Comparison of ENCODE assay signal across 21 cellular contexts in genomic region chr5:134536876-134537275, GRCh38. TPM values are rescaled to one million over a fixed set of nuclear protein-coding genes. Genes with fewer than 3 reads are reported as not detected.
A peak's percentile ranks its signal among the peaks of the same experiment; 100 is the strongest.
DNase-seq lines count a peak whose midpoint lies in the region; ATAC-seq, FAIRE-seq and TF ChIP-seq lines count a peak whose summit lies in the region.
"Had no signal": no experiment of that assay in that cellular context is flagged by ENCODE, and none has a peak within 500 bp of the region (broad histone marks: within the 10 kb centered on the region; RNA-seq: fewer than 3 reads in every experiment).

No MANE protein-coding gene starts in this region.

- H2BK5ac ChIP-seq in H1 (ENCODE audit: low read depth, low read length): peak overlapping the region; percentile 15

- H3K79me1 ChIP-seq in H1 (ENCODE audit: low read depth, low read length): peaks cover 34% of the 10 kb centered on the region

- H4K8ac ChIP-seq in H1 (ENCODE audit: extremely low read depth, insufficient read depth, low read length): no peak overlapping the region

- DNase-seq in activated naive CD4-positive, alpha-beta T cell treated with anti-CD3 and anti-CD28 coated beads, Interleukin-2, amount 50 U/mL, for 72 hours (ENCODE audit: low spot score in 2 of 2): no peak
- DNase-seq in activated naive CD4-positive, alpha-beta T cell treated with Interleukin-2 at 50 U/mL for 16 hours: no peak
- DNase-seq in T-helper 2 cell treated with Interferon-gamma antibody and Interleukin-4, amounts not matched to agents 5 μg/mL and 100 μg/mL, for 36 hours (ENCODE audit: low spot score): no peak
- DNase-seq in H1 (ENCODE audit: low read depth in 1 of 2, low spot score in 2 of 2) (no peak), osteocyte (ENCODE audit: extremely low spot score, unreplicated experiment) (no peak), prostate gland (ENCODE audit: low spot score) (no peak), adrenal gland (no peak), esophagus muscularis mucosa (ENCODE audit: extremely low spot score) (no peak)
- DNase-seq: activated CD4-positive, alpha-beta T cell treated with anti-CD3 and anti-CD28 coated beads for 1 hour; esophagus squamous epithelium; head of caudate nucleus; NCI-H146; NCI-H446; retina; SIG-M5; substantia nigra; T-helper 9 cell had no signal

- WGBS in H1 (ENCODE audit: extremely low coverage in 1 of 2, insufficient coverage in 1 of 2, insufficient read length in 1 of 2, insufficient replicate concordance in 2 of 2, low coverage in 1 of 2, low lambda C conversion rate in 2 of 2, missing lambda C conversion rate in 1 of 2), 2 experiments: 56% methylated on average over 1 of the region's 1 CpG; no CpG with 5 or more reads in 1 of the 2 experiments
- whole genome bisulfite sequencing in prostate gland: 39% methylated on average over 1 of the region's 1 CpG
- 40 to 91% (median 83%) methylated on average over 1 of the region's 1 CpG for WGBS in adrenal gland, 4 donors
- WGBS in esophagus muscularis mucosa: 54% methylated on average over 1 of the region's 1 CpG

- peaks cover 5 to 61% of the 10 kb centered on the region in 2 experiments; a peak in 3 of 4 replicates for H3K79me2 ChIP-seq in H1 (ENCODE audit: control insufficient read depth in 1 of 2, insufficient read depth in 2 of 2, low read length in 2 of 2)

- no peak overlapping the region for H4K5ac ChIP-seq in H1 (ENCODE audit: insufficient read length, low read depth, low read length)

- H3K56ac ChIP-seq in H1 (replicated peaks; ENCODE audit: insufficient read length, low read depth, low read length): no peak overlapping the region

- POLR2A ChIA-PET in H1 (lab: Charles Lee; ENCODE audit: partially characterized antibody): interaction anchor here (1.4 to 2.7 kb wide), 2 partner anchors 9 to 13 kb away, joined by 5 to 13 read pairs; no protein-coding TSS in a partner anchor

- no peaks in the 10 kb centered on the region for H3K36me3 Mint-ChIP-seq in activated naive CD4-positive, alpha-beta T cell treated with anti-CD3 and anti-CD28 coated beads, Interleukin-2, amount 50 U/mL, for 72 hours
- peaks cover 27% of the 10 kb centered on the region for H3K36me3 Mint-ChIP-seq in T-helper 2 cell treated with Interferon-gamma antibody and Interleukin-4, amounts not matched to agents 5 μg/mL and 100 μg/mL, for 36 hours (ENCODE audit: low read depth)
- peaks cover 23% of the 10 kb centered on the region for H3K36me3 Mint-ChIP-seq in osteocyte (ENCODE audit: unreplicated experiment)

- no peak overlapping the region for H3K23ac ChIP-seq in H1 (ENCODE audit: insufficient read length)

- no peak for TF ChIP-seq CTCF in H1 (IDR thresholded peaks at IDR 0.05; ENCODE audit: control extremely low read depth in 1 of 3, insufficient read depth in 1 of 3, low read depth in 1 of 3, low read length in 3 of 3)
- no peak for TF ChIP-seq CTCF in osteocyte (IDR thresholded peaks at IDR 0.05)
- TF ChIP-seq CTCF in prostate gland (IDR thresholded peaks at IDR 0.05): no peak
- TF ChIP-seq CTCF in adrenal gland (IDR thresholded peaks at IDR 0.05): no peak
- TF ChIP-seq CTCF in esophagus muscularis mucosa (IDR thresholded peaks at IDR 0.05): no peak

- H2BK12ac ChIP-seq in H1 (ENCODE audit: low read depth, low read length): no peak overlapping the region

- TF ChIP-seq RAD21 in H1 (IDR thresholded peaks at IDR 0.05 in 1 of 2, conservative IDR thresholded peaks at IDR 0.05 in 1 of 2; ENCODE audit: low read depth in 2 of 2, low read length in 2 of 2): no peak

- H3K27me3 ChIP-seq in H1 (replicated peaks in 1 of 4; ENCODE audit: control insufficient read depth in 3 of 4, extremely low read depth in 1 of 4, insufficient read depth in 3 of 4, low read length in 3 of 4) (no peaks in the 10 kb centered on the region), prostate gland (replicated peaks; ENCODE audit: insufficient read depth) (no peaks in the 10 kb centered on the region), adrenal gland (no peaks in the 10 kb centered on the region), esophagus muscularis mucosa (no peaks in the 10 kb centered on the region)
- H3K27me3 ChIP-seq: breast epithelium, esophagus squamous epithelium had no signal

- peak in 1 of 2 donors; percentile 48 for ATAC-seq in activated naive CD4-positive, alpha-beta T cell treated with anti-CD3 and anti-CD28 coated beads, Interleukin-2, amount 50 U/mL, for 72 hours

- H3K14ac ChIP-seq in H1 (ENCODE audit: insufficient read length): no peak overlapping the region

- CTCF ChIA-PET in H1 (lab: Charles Lee; ENCODE audit: partially characterized antibody): interaction anchor here (1.0 to 2.1 kb wide), 7 partner anchors 8 to 126 kb away, joined by 3 to 6 read pairs (median 4); partner anchors contain the start of gene CDKN2AIPNL

- intact Hi-C loops in prostate gland (cut with DNase I) (loop anchor here (10.0 kb wide), 1 partner anchor 232 kb away; no protein-coding TSS in a partner anchor), adrenal gland (cut with DNase I) (no loop called here), esophagus muscularis mucosa (cut with DNase I) (no loop called here)

- H3K27ac Mint-ChIP-seq in activated naive CD4-positive, alpha-beta T cell treated with anti-CD3 and anti-CD28 coated beads, Interleukin-2, amount 50 U/mL, for 72 hours: peak overlapping the region; percentile 67 to 87
- H3K27ac Mint-ChIP-seq in T-helper 2 cell treated with Interferon-gamma antibody and Interleukin-4, amounts not matched to agents 5 μg/mL and 100 μg/mL, for 36 hours: peak overlapping the region; percentile 75
- no peak overlapping the region for H3K27ac Mint-ChIP-seq in osteocyte (ENCODE audit: unreplicated experiment)

- H3K27ac ChIP-seq in H1 (ENCODE audit: low read depth, low read length): no peak overlapping the region
- H3K27ac ChIP-seq in prostate gland: no peak overlapping the region
- H3K27ac ChIP-seq in adrenal gland: peak overlapping the region in 2 of 5 donors; percentile 6 to 52
- peak overlapping the region in 1 of 4 donors; percentile 13 for H3K27ac ChIP-seq in esophagus muscularis mucosa (replicated peaks in 1 of 4)
- H3K27ac ChIP-seq: breast epithelium had no signal

- no peaks in the 10 kb centered on the region for H3K9me3 Mint-ChIP-seq in activated naive CD4-positive, alpha-beta T cell treated with anti-CD3 and anti-CD28 coated beads, Interleukin-2, amount 50 U/mL, for 72 hours
- H3K9me3 Mint-ChIP-seq in T-helper 2 cell treated with Interferon-gamma antibody and Interleukin-4, amounts not matched to agents 5 μg/mL and 100 μg/mL, for 36 hours: no peaks in the 10 kb centered on the region
- H3K9me3 Mint-ChIP-seq in osteocyte (ENCODE audit: unreplicated experiment): no peaks in the 10 kb centered on the region
- H3K9me3 Mint-ChIP-seq: neural crest cell had no signal

- no peaks in the 10 kb centered on the region for H3K23me2 ChIP-seq in H1 (ENCODE audit: low read depth, low read length)

- H4K91ac ChIP-seq in H1 (replicated peaks; ENCODE audit: insufficient read length, low read length): no peak overlapping the region

- H3K4me2 ChIP-seq in H1 (ENCODE audit: insufficient read depth in 1 of 2, low read depth in 2 of 2, low read length in 2 of 2): no peak overlapping the region

- H3K36me3 ChIP-seq in H1 (ENCODE audit: control insufficient read depth in 2 of 4, insufficient read depth in 4 of 4, low read length in 3 of 4): peaks cover 4 to 43% (median 10%) of the 10 kb centered on the region in 4 experiments; a peak in 6 of 8 replicates
- peaks cover 7 to 21% of the 10 kb centered on the region in 2 donors for H3K36me3 ChIP-seq in prostate gland
- peaks cover 0 to 56% of the 10 kb centered on the region in 2 donors for H3K36me3 ChIP-seq in adrenal gland (replicated peaks in 1 of 2)
- peaks cover 63 to 70% (median 65%) of the 10 kb centered on the region in 4 donors for H3K36me3 ChIP-seq in esophagus muscularis mucosa

- H4K20me1 ChIP-seq in H1 (replicated peaks in 1 of 2; ENCODE audit: control insufficient read depth in 1 of 2, insufficient read depth in 2 of 2, low read length in 2 of 2): peaks cover 0 to 1% of the 10 kb centered on the region in 2 experiments

- H3K9me3 ChIP-seq in H1 (ENCODE audit: insufficient read depth in 2 of 2, low read depth in 1 of 2, low read length in 1 of 2) (no peaks in the 10 kb centered on the region), prostate gland (no peaks in the 10 kb centered on the region), adrenal gland (replicated peaks in 1 of 3) (no peaks in the 10 kb centered on the region), esophagus muscularis mucosa (no peaks in the 10 kb centered on the region)
- H3K9me3 ChIP-seq: breast epithelium, esophagus squamous epithelium had no signal

- H2BK120ac ChIP-seq in H1 (replicated peaks; ENCODE audit: low read depth, low read length): no peak overlapping the region

- H3K4ac ChIP-seq in H1 (replicated peaks; ENCODE audit: insufficient read length, low read depth, low read length): no peak overlapping the region

- H3K4me3 Mint-ChIP-seq in T-helper 2 cell treated with Interferon-gamma antibody and Interleukin-4, amounts not matched to agents 5 μg/mL and 100 μg/mL, for 36 hours: peak overlapping the region; percentile 47
- H3K4me3 Mint-ChIP-seq in osteocyte (ENCODE audit: unreplicated experiment): no peak overlapping the region
- H3K4me3 Mint-ChIP-seq: neural crest cell had no signal

- peaks cover 23% of the 10 kb centered on the region for H3K4me1 Mint-ChIP-seq in T-helper 2 cell treated with Interferon-gamma antibody and Interleukin-4, amounts not matched to agents 5 μg/mL and 100 μg/mL, for 36 hours (ENCODE audit: low read depth)
- no peaks in the 10 kb centered on the region for H3K4me1 Mint-ChIP-seq in osteocyte (ENCODE audit: unreplicated experiment)
- H3K4me1 Mint-ChIP-seq: neural crest cell had no signal

- H2AFZ ChIP-seq in H1 (ENCODE audit: low read length): no peak overlapping the region

- no peak overlapping the region for H3K4me3 ChIP-seq in H1 (ENCODE audit: extremely low read depth in 1 of 4, insufficient read depth in 2 of 4, low read depth in 3 of 4, low read length in 4 of 4)
- H3K4me3 ChIP-seq in prostate gland: no peak overlapping the region
- no peak overlapping the region for H3K4me3 ChIP-seq in adrenal gland
- H3K4me3 ChIP-seq in esophagus muscularis mucosa: no peak overlapping the region
- H3K4me3 ChIP-seq: breast epithelium, esophagus squamous epithelium had no signal

- H2BK15ac ChIP-seq in H1 (ENCODE audit: low read length): no peak overlapping the region

- TF ChIP-seq EP300 in H1 (IDR thresholded peaks at IDR 0.05; ENCODE audit: borderline replicate concordance in 1 of 2, low read depth in 2 of 2, low read length in 2 of 2): no peak
- no peak for TF ChIP-seq EP300 in esophagus muscularis mucosa (IDR thresholded peaks at IDR 0.05)

- no peak overlapping the region for H2AK5ac ChIP-seq in H1 (ENCODE audit: low read depth, low read length)

- FAIRE-seq in H1 (lab: Jason Lieb, UNC): no peak
- FAIRE-seq: H54, islet of Langerhans had no signal

- no peaks in the 10 kb centered on the region for H3K27me3 Mint-ChIP-seq in T-helper 2 cell treated with Interferon-gamma antibody and Interleukin-4, amounts not matched to agents 5 μg/mL and 100 μg/mL, for 36 hours (ENCODE audit: low read depth)
- H3K27me3 Mint-ChIP-seq in osteocyte (ENCODE audit: unreplicated experiment): no peaks in the 10 kb centered on the region

- H3K4me1 ChIP-seq in H1 (replicated peaks in 1 of 4; ENCODE audit: control insufficient read depth in 3 of 4, insufficient read depth in 4 of 4, low read length in 3 of 4): peaks cover 7 to 41% (median 17%) of the 10 kb centered on the region in 4 experiments
- H3K4me1 ChIP-seq in prostate gland (replicated peaks): no peaks in the 10 kb centered on the region
- H3K4me1 ChIP-seq in adrenal gland (replicated peaks in 1 of 2): peaks cover 21 to 40% of the 10 kb centered on the region in 2 donors
- peaks cover 29 to 67% (median 48%) of the 10 kb centered on the region in 4 donors for H3K4me1 ChIP-seq in esophagus muscularis mucosa
- H3K4me1 ChIP-seq: breast epithelium had no signal

- no peak overlapping the region for H2BK20ac ChIP-seq in H1 (ENCODE audit: low read length)

- TF ChIP-seq POLR2A in H1 (IDR thresholded peaks at IDR 0.05; ENCODE audit: control extremely low read depth in 1 of 2, low read depth in 2 of 2, low read length in 2 of 2): no peak
- no peak for TF ChIP-seq POLR2A in prostate gland (IDR thresholded peaks at IDR 0.05)
- no peak for TF ChIP-seq POLR2A in adrenal gland (IDR thresholded peaks at IDR 0.05)
- no peak for TF ChIP-seq POLR2A in esophagus muscularis mucosa (IDR thresholded peaks at IDR 0.05; ENCODE audit: low read depth)

- H3K18ac ChIP-seq in H1 (ENCODE audit: extremely low read depth, low read length): no peak overlapping the region; the same call in 1 of the 2 replicates

- H3K9ac ChIP-seq in H1 (replicated peaks in 1 of 4; ENCODE audit: extremely low read depth in 1 of 4, low read depth in 3 of 4, low read length in 3 of 4): no peak overlapping the region

RNA-seq across cellular contexts. Expression of gene JADE2, which starts 11.4 kb away (rescaled TPM):
- 10 to 100 TPM; 73.4 to 80.8 TPM for total RNA-seq in activated naive CD4-positive, alpha-beta T cell treated with anti-CD3 and anti-CD28 coated beads, Interleukin-2, amount 50 U/mL, for 72 hours
- 55.8 and 59.4 TPM in 2 replicates for total RNA-seq in H1 (2021; fragmentation: NEBNext Ultra II Directional; extraction: Animal tissue kit (Norgen Biotek cat#: 25700))
- polyA plus RNA-seq in H1 (2011; rRNA removed) (19.2 and 21.9 TPM in 2 replicates), adrenal gland (10 to 100 TPM; 10.2 to 25.8 (median 25.7) TPM)
- polyA plus RNA-seq in H1 (2011; cell fraction: cytosol; rRNA removed): 19.5 TPM
- 28.6 TPM for polyA plus RNA-seq in H1 (2011; cell fraction: nucleus; rRNA removed)
- polyA plus RNA-seq in H1 (2012, experiment 1 of 2): 15.9 to 23.0 TPM (median 22.1 TPM) in 4 replicates
- polyA plus RNA-seq in H1 (2012, experiment 2 of 2): 19.7 TPM
- polyA plus RNA-seq in H1 (2013, experiment 1 of 2): 14.6 TPM
- polyA plus RNA-seq in H1 (2013, experiment 2 of 2): 14.5 TPM
- polyA minus RNA-seq in H1 (2011; rRNA and poly(A)+ RNA removed): 42.6 and 49.2 TPM in 2 replicates
- 24.7 TPM for polyA minus RNA-seq in H1 (2011; cell fraction: cytosol; rRNA and poly(A)+ RNA removed)
- polyA minus RNA-seq in H1 (2011; cell fraction: nucleus; rRNA and poly(A)+ RNA removed): 26.6 TPM
- total RNA-seq in osteocyte (26.6 and 32.4 TPM in 2 replicates), prostate gland (10 to 100 TPM; 63.4 to 87.1 TPM), adrenal gland (100 to 1,000 TPM in 1 of 8 donors, 10 to 100 TPM in 7; 60.5 to 180 (median 83.2) TPM), esophagus muscularis mucosa (10 to 100 TPM; 55.5 to 95.5 (median 77.1) TPM)
